ENCODE assay signal across 9 cellular contexts in genomic region chrX:12974797-12975669, GRCh38. TPM values are rescaled to one million over a fixed set of nuclear protein-coding genes. Genes with fewer than 3 reads are reported as not detected.
DNase-seq lines count a peak whose midpoint lies in the region; ATAC-seq, FAIRE-seq and TF ChIP-seq lines count a peak whose summit lies in the region.
"Had no signal": no experiment of that assay in that cellular context is flagged by ENCODE, and none has a peak within 500 bp of the region (broad histone marks: within the 10 kb centered on the region; RNA-seq: fewer than 3 reads in every experiment).

TSS of gene TMSB4X (plus strand) at chrX:12975110.

- TF ChIP-seq POLR2A in endothelial cell of umbilical vein (IDR thresholded peaks at IDR 0.05; ENCODE audit: low read depth, low read length): peak; percentile 99

- H3K4me3 ChIP-seq in endothelial cell of umbilical vein (replicated peaks in 1 of 3; ENCODE audit: insufficient read depth in 1 of 3, low read depth in 1 of 3, low read length in 3 of 3): peak within 1 kb of the TSS; percentile 96 to 97 (median 96)

- H4K20me1 ChIP-seq in endothelial cell of umbilical vein (replicated peaks; ENCODE audit: control insufficient read depth, extremely low read depth, insufficient read depth, low read length): no peaks in the 10 kb centered on the region

- DNase-seq in C1 segment of cervical spinal cord (lab: John Stamatoyannopoulos, UW) (peak; percentile 14 to 81 (median 70)), HuH-7 (ENCODE audit: low spot score) (peak; percentile 27), OCI-M2 (lab: John Stamatoyannopoulos, UW; ENCODE audit: unreplicated experiment) (peak; percentile 30), activated T-cell treated with anti-CD3 and anti-CD28 coated beads for 24 hours (ENCODE audit: low read depth) (peak; percentile 73), endothelial cell of umbilical vein (ENCODE audit: low read depth, low spot score) (peak; percentile 73), middle frontal gyrus (ENCODE audit: extremely low spot score, low spot score) (peak; percentile 62)
- DNase-seq in stimulated activated CD8-positive, alpha-beta memory T cell treated with anti-CD3 and anti-CD28 coated beads, Interleukin-4, amount 100 ng/mL, for 1 hour (ENCODE audit: low read depth in 2 of 2, low spot score in 1 of 2): peak; percentile 67 to 75

- peaks cover 0 to 2% of the 10 kb centered on the region in 2 experiments for H3K36me3 ChIP-seq in endothelial cell of umbilical vein (ENCODE audit: control insufficient read depth in 2 of 2, extremely low read depth in 1 of 2, insufficient read depth in 2 of 2, low read length in 2 of 2)

- H3K27ac ChIP-seq in endothelial cell of umbilical vein (ENCODE audit: insufficient read depth, low read depth, low read length): peak within 1 kb of the TSS; percentile 88

- H3K4me1 ChIP-seq in endothelial cell of umbilical vein (ENCODE audit: control insufficient read depth, extremely low read depth, insufficient read depth, low read length): peaks cover 44% of the 10 kb centered on the region

- intact Hi-C loops in endothelial cell of umbilical vein (cut with micrococcal nuclease): no loop called here

- H2AFZ ChIP-seq in endothelial cell of umbilical vein (ENCODE audit: low read depth, low read length): peak within 1 kb of the TSS; percentile 20

- ATAC-seq in GM21360 (IDR thresholded peaks at IDR 0.05; ENCODE audit: unreplicated experiment): peak; percentile 50

- peak; percentile 73 for FAIRE-seq in endothelial cell of umbilical vein (lab: Jason Lieb, UNC)
- FAIRE-seq: TTC549 had no signal

- H3K79me2 ChIP-seq in endothelial cell of umbilical vein (ENCODE audit: control insufficient read depth, insufficient read depth, low read length): peaks cover 32% of the 10 kb centered on the region

- POLR2A ChIA-PET in endothelial cell of umbilical vein (lab: Charles Lee): interaction anchor here (0.7 to 2.2 kb wide), 5 partner anchors 9 to 513 kb away, joined by 3 to 18 read pairs (median 5); no protein-coding TSS in a partner anchor

- CTCF ChIA-PET in endothelial cell of umbilical vein (lab: Charles Lee): interaction anchor here (3.2 kb wide), 1 partner anchor 28 kb away, joined by 23 read pairs; no protein-coding TSS in a partner anchor

- dilution Hi-C loops in endothelial cell of umbilical vein (cut with MboI; ENCODE audit: extremely low pct_ligation_motif_present, low sequenced_read_pairs): no loop called here

- BruUV-seq in endothelial cell of umbilical vein (replicated peaks; lab: Mats Ljungman, UMichigan): TSS peak; percentile 67

- no peaks in the 10 kb centered on the region for H3K27me3 ChIP-seq in endothelial cell of umbilical vein (ENCODE audit: control insufficient read depth in 2 of 2, insufficient read depth in 2 of 2, low read length in 2 of 2)

- no peak for TF ChIP-seq CTCF in endothelial cell of umbilical vein (IDR thresholded peaks at IDR 0.05; ENCODE audit: extremely low read depth in 1 of 2, insufficient read depth in 1 of 2, low read depth in 1 of 2, low read length in 2 of 2)

- peak within 1 kb of the TSS; percentile 96 for H3K4me2 ChIP-seq in endothelial cell of umbilical vein (ENCODE audit: insufficient read depth, low read length)

- peak within 1 kb of the TSS; percentile 100 for H3K9ac ChIP-seq in endothelial cell of umbilical vein (replicated peaks; ENCODE audit: extremely low read depth, insufficient read depth, low read length)

- H3K9me3 ChIP-seq in endothelial cell of umbilical vein (replicated peaks; ENCODE audit: control insufficient read depth, insufficient read depth, low read length): no peaks in the 10 kb centered on the region

- no peaks in the 10 kb centered on the region for H3K9me1 ChIP-seq in endothelial cell of umbilical vein (replicated peaks; ENCODE audit: control insufficient read depth, extremely low read depth, insufficient read depth, low read length)

TF ChIP-seq in endothelial cell of umbilical vein, 7 proteins besides CTCF, POLR2A, EP300 and RAD21:
- TF ChIP-seq POLR2AphosphoS5 (IDR thresholded peaks at IDR 0.05; ENCODE audit: insufficient read depth, low read depth, low read length): peak; percentile 99
- TF ChIP-seq FOS (IDR thresholded peaks at IDR 0.05; ENCODE audit: borderline replicate concordance, insufficient read depth, low read length): no peak

RNA-seq across cellular contexts. Expression of gene TMSB4X, which starts in this region (rescaled TPM):
- total RNA-seq in endothelial cell of umbilical vein: 6,742 and 6,858 TPM in 2 replicates
- 4,136 and 4,540 TPM in 2 replicates for polyA plus RNA-seq in endothelial cell of umbilical vein
- 5,392 and 6,117 TPM in 2 replicates for polyA plus RNA-seq in endothelial cell of umbilical vein (2011; cell fraction: cytosol; rRNA removed)
- 1,581 and 1,597 TPM in 2 replicates for polyA plus RNA-seq in endothelial cell of umbilical vein (2011; cell fraction: nucleus; rRNA removed)
- 9,118 and 13,019 TPM in 2 replicates for polyA plus RNA-seq in endothelial cell of umbilical vein (2012)
- polyA minus RNA-seq in endothelial cell of umbilical vein: 2,966 and 3,319 TPM in 2 replicates
- 185 TPM for polyA minus RNA-seq in endothelial cell of umbilical vein (2011; cell fraction: cytosol; rRNA and poly(A)+ RNA removed)
- polyA minus RNA-seq in endothelial cell of umbilical vein (2011; cell fraction: nucleus; rRNA and poly(A)+ RNA removed): 736 and 796 TPM in 2 replicates

Comparison
In these comparisons a context has a peak if more than half of its experiments do, and no peak if none do; other contexts are left out.
1. Peak in every context shown above with its lines: DNase-seq, ATAC-seq, H3K4me3 ChIP-seq and H3K27ac ChIP-seq.